8 cellular contexts compared by ENCODE assay signal in the genomic region with DNA sequence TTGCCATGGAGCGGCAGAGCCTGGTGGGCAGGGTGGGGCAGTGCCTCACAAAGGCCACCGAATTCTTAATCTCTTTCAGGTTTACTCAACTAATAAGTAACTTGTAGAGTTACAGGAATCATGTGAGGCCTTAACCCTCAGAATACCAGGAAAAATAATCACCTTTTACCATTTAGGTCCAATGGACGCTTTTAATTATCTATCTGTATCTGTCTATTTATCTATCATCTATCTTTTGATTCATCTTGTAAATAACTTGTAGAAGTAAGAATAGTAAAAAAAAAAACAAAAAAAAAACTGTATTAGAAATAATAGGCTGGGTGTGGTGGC. TPM values are rescaled to one million over a fixed set of nuclear protein-coding genes. Genes with fewer than 3 reads are reported as not detected.
DNase-seq lines count a peak whose midpoint lies in the region; TF ChIP-seq lines count a peak whose summit lies in the region.

No MANE protein-coding gene starts in this region.

- no peaks in the 10 kb centered on the region for H3K9me3 Mint-ChIP-seq in nephron

- H3K9ac ChIP-seq in KMS-11 (peak overlapping the region; percentile 67), colonic mucosa (ENCODE audit: low read depth in 2 of 2, low read length in 2 of 2) (peak overlapping the region; percentile 64 to 81)

- H3K27me3 Mint-ChIP-seq in nephron (ENCODE audit: low read depth) = peaks cover 16% of the 10 kb centered on the region

- peak overlapping the region; percentile 79 for H3K4me2 ChIP-seq in KMS-11

- TF ChIP-seq POLR2A in erythroblast (IDR thresholded peaks at IDR 0.05; ENCODE audit: low read length) = no peak

- POLR2A ChIA-PET in AG04449 (lab: Yijun Ruan, JAX) = interaction anchor here (1.0 to 3.7 kb wide), 3 partner anchors 9 to 14 kb away, joined by 3 to 37 read pairs (median 4); partner anchors contain the start of gene S100A11

- peak overlapping the region; percentile 23 for H3K4me3 ChIP-seq in AG04449 (ENCODE audit: low read depth, low read length)
- peak overlapping the region; percentile 86 for H3K4me3 ChIP-seq in KMS-11 (IDR thresholded peaks at IDR 0.05; ENCODE audit: insufficient read depth, low read depth, low read length)
- H3K4me3 ChIP-seq in colonic mucosa = no peak overlapping the region

- intact Hi-C loops in colonic mucosa (cut with DNase I) = no loop called here

- no peaks in the 10 kb centered on the region for H3K36me3 Mint-ChIP-seq in nephron (ENCODE audit: low read depth)

- H3K9me3 ChIP-seq in colonic mucosa = no peaks in the 10 kb centered on the region

- CTCF ChIA-PET in AG04449 (lab: Yijun Ruan, JAX) = interaction anchor here (0.6 to 14.7 kb wide), 9 partner anchors 13 to 410 kb away, joined by 3 to 271 read pairs (median 3); partner anchors contain the start of gene S100A11

- peaks cover 10% of the 10 kb centered on the region for H3K4me1 Mint-ChIP-seq in nephron

- in situ Hi-C loops in GM13977 (cut with MboI; ENCODE audit: low pct_unique_long_range_greater_than_20kb, low sequenced_read_pairs, unreplicated experiment) = no loop called here

- H3K36me3 ChIP-seq in KMS-11 (ENCODE audit: insufficient read depth) (no peaks in the 10 kb centered on the region), colonic mucosa (no peaks in the 10 kb centered on the region)

- TF ChIP-seq CTCF in AG04449 (IDR thresholded peaks at IDR 0.05; ENCODE audit: insufficient read depth, low read length, missing control alignments) (no peak), KMS-11 (conservative IDR thresholded peaks at IDR 0.05; ENCODE audit: low read depth, low read length) (no peak), colonic mucosa (IDR thresholded peaks at IDR 0.05) (no peak), nephron (IDR thresholded peaks at IDR 0.05; ENCODE audit: unreplicated experiment in 3 of 3) (no peak), GM13977 (IDR thresholded peaks at IDR 0.05; ENCODE audit: extremely low read depth, insufficient read depth, missing control alignments) (no peak)

- H3K79me2 ChIP-seq in KMS-11 (ENCODE audit: insufficient read depth, low read depth) = no peaks in the 10 kb centered on the region

- peaks cover 37% of the 10 kb centered on the region for H3K4me1 ChIP-seq in KMS-11 (ENCODE audit: low read depth, poor library complexity, severe bottlenecking)
- peaks cover 5% of the 10 kb centered on the region for H3K4me1 ChIP-seq in colonic mucosa

- H3K27me3 ChIP-seq in KMS-11 (ENCODE audit: insufficient read depth, low read depth) (no peaks in the 10 kb centered on the region), colonic mucosa (no peaks in the 10 kb centered on the region)

- H4K20me1 ChIP-seq in KMS-11 (ENCODE audit: insufficient read depth) = no peaks in the 10 kb centered on the region

- peak overlapping the region in 2 of 3 experiments; percentile 55 to 74 for H3K4me3 Mint-ChIP-seq in nephron

- DNase-seq in AG04449 (ENCODE audit: low read depth, low spot score) (no peak), colonic mucosa (no peak), GM13977 (ENCODE audit: low spot score) (no peak), erythroblast (lab: John Stamatoyannopoulos, UW) (no peak), DMS79 treated with DMSO at 0.1 percent for 48 hours (lab: John Stamatoyannopoulos, UW) (no peak), NCI-H1417 (lab: John Stamatoyannopoulos, UW) (no peak)

- H3K27ac Mint-ChIP-seq in nephron = peak overlapping the region; percentile 97 to 100 (median 99)

- H3K27ac ChIP-seq in KMS-11 = peak overlapping the region; percentile 85
- peak overlapping the region; percentile 96 for H3K27ac ChIP-seq in colonic mucosa

- H2AFZ ChIP-seq in KMS-11 (ENCODE audit: low read depth) = peak overlapping the region; percentile 66

RNA-seq across cellular contexts. Expression of gene S100A11, which starts 11.8 kb away (rescaled TPM):
- total RNA-seq in colonic mucosa = 100 to 1,000 TPM; 194 to 260 TPM

RNA-seq across cellular contexts. Expression of gene TCHHL1, which starts 40.3 kb away (rescaled TPM):
- total RNA-seq in colonic mucosa = not detected

RNA-seq across cellular contexts. Expression of gene S100A10, which starts 54.9 kb away (rescaled TPM):
- 1,000 to 10,000 TPM; 1,313 to 1,485 TPM for total RNA-seq in colonic mucosa
